ENCODE assay signal across 8 cellular contexts in the genomic region with DNA sequence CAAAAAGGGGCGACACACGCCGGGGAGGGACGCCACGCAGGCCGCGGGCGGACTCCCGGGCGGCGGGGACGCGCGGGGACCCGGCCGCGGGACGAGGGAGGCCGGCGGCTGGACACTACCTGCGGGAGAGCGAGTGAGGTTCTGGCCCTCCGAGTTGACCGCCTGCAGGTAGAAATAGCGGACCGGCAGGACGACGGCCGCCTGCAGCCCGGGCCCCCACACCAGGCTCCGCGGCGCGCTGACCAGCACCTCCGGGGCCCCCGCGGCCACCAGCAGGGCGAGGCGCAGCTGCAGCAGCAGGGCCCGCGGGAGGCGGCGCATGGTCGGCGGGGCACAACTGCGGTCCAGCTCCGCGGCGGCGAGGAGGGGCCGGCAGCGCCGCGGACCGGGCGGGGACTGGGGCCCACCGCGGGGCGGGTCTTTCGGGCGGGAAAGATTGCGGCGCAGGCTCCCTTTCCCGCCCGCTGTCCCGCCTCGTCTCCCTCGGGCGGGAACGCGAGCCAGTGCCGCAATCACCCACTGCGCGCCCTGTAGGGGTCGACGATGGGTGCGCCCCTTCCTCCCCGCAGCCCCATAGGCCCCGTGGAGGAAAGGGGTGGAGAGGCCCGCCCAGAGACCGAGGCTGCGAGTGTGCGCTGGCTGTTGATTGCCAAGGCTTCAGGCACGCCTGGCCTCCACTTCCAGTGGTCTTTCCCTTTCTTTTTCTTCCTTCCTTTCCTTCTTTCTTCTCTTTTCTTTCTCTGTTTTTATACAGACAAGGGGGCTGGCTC. TPM values are rescaled to one million over a fixed set of nuclear protein-coding genes. Genes with fewer than 3 reads are reported as not detected.
DNase-seq lines count a peak whose midpoint lies in the region; ATAC-seq, FAIRE-seq and TF ChIP-seq lines count a peak whose summit lies in the region.

A gene with protein sequence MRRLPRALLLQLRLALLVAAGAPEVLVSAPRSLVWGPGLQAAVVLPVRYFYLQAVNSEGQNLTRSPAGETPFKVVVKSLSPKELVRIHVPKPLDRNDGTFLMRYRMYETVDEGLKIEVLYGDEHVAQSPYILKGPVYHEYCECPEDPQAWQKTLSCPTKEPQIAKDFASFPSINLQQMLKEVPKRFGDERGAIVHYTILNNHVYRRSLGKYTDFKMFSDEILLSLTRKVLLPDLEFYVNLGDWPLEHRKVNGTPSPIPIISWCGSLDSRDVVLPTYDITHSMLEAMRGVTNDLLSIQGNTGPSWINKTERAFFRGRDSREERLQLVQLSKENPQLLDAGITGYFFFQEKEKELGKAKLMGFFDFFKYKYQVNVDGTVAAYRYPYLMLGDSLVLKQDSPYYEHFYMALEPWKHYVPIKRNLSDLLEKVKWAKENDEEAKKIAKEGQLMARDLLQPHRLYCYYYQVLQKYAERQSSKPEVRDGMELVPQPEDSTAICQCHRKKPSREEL (minus strand): TSS at position 339 of the 770 bp plus-strand sequence. CDS start 18 bp downstream, at position 321.

- H3K27ac ChIP-seq in WERI-Rb-1, result peak within 1 kb of the TSS; percentile 94
- peak within 1 kb of the TSS; percentile 92 for H3K27ac ChIP-seq in skeletal muscle tissue (ENCODE audit: low read depth, low read length)

- no peak for FAIRE-seq in bronchial epithelial cell (lab: Jason Lieb, UNC)

- no peak for TF ChIP-seq CTCF in GM13976 (IDR thresholded peaks at IDR 0.05; ENCODE audit: borderline replicate concordance, control extremely low read depth, extremely low read depth, insufficient read depth, missing control alignments)
- no peak for TF ChIP-seq CTCF in WERI-Rb-1 (IDR thresholded peaks at IDR 0.05; ENCODE audit: low read depth, low read length)
- TF ChIP-seq CTCF in bronchial epithelial cell (IDR thresholded peaks at IDR 0.05; ENCODE audit: insufficient read depth, low read length, severe bottlenecking), result no peak

- H3K4me3 ChIP-seq in WERI-Rb-1 (ENCODE audit: low read depth, low read length) (peak within 1 kb of the TSS; percentile 78), bronchial epithelial cell (ENCODE audit: low read depth, low read length) (peak within 1 kb of the TSS; percentile 45), skeletal muscle tissue (ENCODE audit: low read length in 3 of 3) (peak within 1 kb of the TSS; percentile 71 to 86 (median 78))

- no peaks in the 10 kb centered on the region for H3K9me3 ChIP-seq in WERI-Rb-1 (ENCODE audit: severe bottlenecking)
- H3K9me3 ChIP-seq in skeletal muscle tissue (ENCODE audit: control insufficient read depth in 3 of 3, low read length in 3 of 3), result no peaks in the 10 kb centered on the region

- in situ Hi-C loops in GM13976 (cut with MboI; ENCODE audit: low sequenced_read_pairs, unreplicated experiment), result no loop called here

- no peaks in the 10 kb centered on the region for H3K36me3 ChIP-seq in WERI-Rb-1
- H3K36me3 ChIP-seq in bronchial epithelial cell (ENCODE audit: control insufficient read depth, insufficient read depth, low read length), result no peaks in the 10 kb centered on the region
- H3K36me3 ChIP-seq in skeletal muscle tissue (ENCODE audit: control insufficient read depth in 3 of 3, insufficient read depth in 3 of 3, low read length in 3 of 3), result no peaks in the 10 kb centered on the region

- ATAC-seq in HG02642 (IDR thresholded peaks at IDR 0.05; ENCODE audit: poor library complexity, unreplicated experiment), result peak; percentile 73
- no peak for ATAC-seq in HG03469 (IDR thresholded peaks at IDR 0.05; ENCODE audit: unreplicated experiment)

- no peaks in the 10 kb centered on the region for H3K27me3 ChIP-seq in WERI-Rb-1 (ENCODE audit: insufficient read depth, low read depth, severe bottlenecking)
- no peaks in the 10 kb centered on the region for H3K27me3 ChIP-seq in bronchial epithelial cell (ENCODE audit: control insufficient read depth, insufficient read depth, low read length)
- no peaks in the 10 kb centered on the region for H3K27me3 ChIP-seq in skeletal muscle tissue (ENCODE audit: control insufficient read depth in 3 of 3, insufficient read depth in 3 of 3, low read length in 3 of 3)

- H3K4me1 ChIP-seq in skeletal muscle tissue (ENCODE audit: control insufficient read depth in 3 of 3, insufficient read depth in 3 of 3, low read length in 3 of 3), result peaks cover 0 to 11% (median 11%) of the 10 kb centered on the region in 3 donors

- H3K9ac ChIP-seq in skeletal muscle tissue (ENCODE audit: low read depth in 1 of 3, low read length in 3 of 3), result peak within 1 kb of the TSS; percentile 77 to 91 (median 79)

- DNase-seq in GM13976 (ENCODE audit: low spot score) (peak; percentile 81), NCI-H146 treated with DMSO at 0.1 percent for 48 hours (lab: John Stamatoyannopoulos, UW; ENCODE audit: unreplicated experiment) (peak; percentile 44), WERI-Rb-1 (peak; percentile 70), bronchial epithelial cell (ENCODE audit: low read depth) (no peak), iPS-NIHi11 (ENCODE audit: low spot score) (peak; percentile 85)

RNA-seq across cellular contexts. Expression of the gene that starts here (rescaled TPM):
- 2.9 and 5.0 TPM in 2 replicates for total RNA-seq in bronchial epithelial cell
- 20.4 TPM for total RNA-seq in skeletal muscle tissue
